Comparison of ENCODE assay signal across 10 cellular contexts in the genomic region with DNA sequence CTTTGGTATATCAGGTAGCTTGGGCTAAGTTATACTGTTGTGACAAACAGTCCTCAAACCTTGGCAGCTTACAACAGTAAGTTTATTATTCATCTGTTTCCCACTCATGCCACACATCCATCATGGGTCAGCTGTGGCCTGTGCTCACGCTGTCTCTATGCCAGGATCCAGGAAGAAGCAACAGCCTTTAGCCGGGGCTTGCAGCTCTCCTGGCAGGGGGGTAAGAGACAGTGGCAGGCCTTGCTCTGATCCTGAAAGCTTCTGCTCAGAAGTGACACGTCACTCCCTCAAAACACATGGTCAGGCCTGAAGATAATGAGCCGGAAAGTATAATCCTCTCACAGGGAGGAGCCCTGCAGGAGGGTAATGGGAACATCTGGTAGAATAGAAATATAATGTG.
A peak's percentile ranks its signal among the peaks of the same experiment; 100 is the strongest.
DNase-seq lines count a peak whose midpoint lies in the region; ATAC-seq and TF ChIP-seq lines count a peak whose summit lies in the region.
"Had no signal": no experiment of that assay in that cellular context is flagged by ENCODE, and none has a peak within 500 bp of the region (broad histone marks: within the 10 kb centered on the region; RNA-seq: fewer than 3 reads in every experiment).

No MANE protein-coding gene starts in this region.

- TF ChIP-seq CTCF in vagina (IDR thresholded peaks at IDR 0.05) = no peak
- TF ChIP-seq CTCF in endothelial cell (IDR thresholded peaks at IDR 0.05; ENCODE audit: unreplicated experiment) = no peak

- H3K9me3 Mint-ChIP-seq in endothelial cell (ENCODE audit: unreplicated experiment) = no peaks in the 10 kb centered on the region
- H3K9me3 Mint-ChIP-seq: T-helper 1 cell treated with Interleukin-12 subunit alpha and Interleukin-12 subunit beta and Interleukin-4 antibody, amounts not matched to agents 30 μg/mL and 1 μg/mL, for 36 hours had no signal

- H3K27ac ChIP-seq in vagina = no peak overlapping the region
- H3K27ac ChIP-seq: spleen had no signal

- no peak overlapping the region for H3K27ac Mint-ChIP-seq in endothelial cell (ENCODE audit: unreplicated experiment)
- H3K27ac Mint-ChIP-seq: T-helper 1 cell treated with Interleukin-12 subunit alpha and Interleukin-12 subunit beta and Interleukin-4 antibody, amounts not matched to agents 30 μg/mL and 1 μg/mL, for 36 hours had no signal

- H3K36me3 ChIP-seq in vagina = no peaks in the 10 kb centered on the region

- peaks cover 6% of the 10 kb centered on the region for H3K36me3 Mint-ChIP-seq in endothelial cell (ENCODE audit: low read depth, unreplicated experiment)

- H3K27me3 ChIP-seq in vagina = no peaks in the 10 kb centered on the region
- H3K27me3 ChIP-seq: spleen had no signal

- intact Hi-C loops in vagina (cut with DNase I) = no loop called here

- H3K4me3 ChIP-seq in vagina = no peak overlapping the region
- H3K4me3 ChIP-seq: spleen had no signal

- peaks cover 4% of the 10 kb centered on the region for H3K4me1 Mint-ChIP-seq in endothelial cell (ENCODE audit: unreplicated experiment)

- no peak overlapping the region for H3K4me3 Mint-ChIP-seq in endothelial cell (ENCODE audit: unreplicated experiment)
- H3K4me3 Mint-ChIP-seq: T-helper 1 cell treated with Interleukin-12 subunit alpha and Interleukin-12 subunit beta and Interleukin-4 antibody, amounts not matched to agents 30 μg/mL and 1 μg/mL, for 36 hours had no signal

- DNase-seq in ELF-1 (ENCODE audit: low read depth, low spot score) (peak; percentile 32), NCI-H446 treated with DMSO at 0.1 percent for 48 hours (lab: John Stamatoyannopoulos, UW) (peak; percentile 97), cerebellar cortex (ENCODE audit: low spot score) (peak; percentile 40), non-pigmented ciliary epithelial cell (ENCODE audit: low read depth) (peak; percentile 19), vagina (ENCODE audit: extremely low spot score in 2 of 2) (no peak), endothelial cell (ENCODE audit: low spot score) (no peak)
- DNase-seq: spleen had no signal

- H3K4me1 ChIP-seq in vagina = peaks cover 5% of the 10 kb centered on the region

- H3K9me3 ChIP-seq in vagina = no peaks in the 10 kb centered on the region
- H3K9me3 ChIP-seq: spleen had no signal

- no peak for ATAC-seq in GM19328 (IDR thresholded peaks at IDR 0.05; ENCODE audit: unreplicated experiment)
- no peak for ATAC-seq in GM18519 (IDR thresholded peaks at IDR 0.05; ENCODE audit: low FRiP score, unreplicated experiment)

- TF ChIP-seq POLR2A in vagina (IDR thresholded peaks at IDR 0.05) = no peak

- H3K27me3 Mint-ChIP-seq in endothelial cell (ENCODE audit: unreplicated experiment) = peaks cover 6% of the 10 kb centered on the region

Comparison
In these comparisons a context has a peak if more than half of its experiments do, and no peak if none do; other contexts are left out.
1. DNase-seq: peak in ELF-1 (single experiment), NCI-H446 treated with DMSO at 0.1 percent for 48 hours (single experiment), cerebellar cortex (single experiment) and non-pigmented ciliary epithelial cell (single experiment); none in vagina (0 of 2) and endothelial cell (single experiment).